ENCODE assay signal across 8 cellular contexts in genomic region chr7:66629222-66629658, GRCh38. TPM values are rescaled to one million over a fixed set of nuclear protein-coding genes. Genes with fewer than 3 reads are reported as not detected.
DNase-seq lines count a peak whose midpoint lies in the region; ATAC-seq and TF ChIP-seq lines count a peak whose summit lies in the region.

No MANE protein-coding gene starts in this region.

- ATAC-seq in GM23338 = peak; percentile 28
- ATAC-seq in activated T-helper 17 cell treated with anti-CD3 and anti-CD28 coated beads, Interleukin-2, amount 50 U/mL, for 72 hours (replicated peaks) = no peak

- H3K4me2 ChIP-seq in GM23338 (peak overlapping the region; percentile 88), skeletal muscle satellite cell (ENCODE audit: low read length) (peak overlapping the region; percentile 88)

- H3K4me1 Mint-ChIP-seq in GM23338 = peaks cover 8% of the 10 kb centered on the region
- peaks cover 42% of the 10 kb centered on the region for H3K4me1 Mint-ChIP-seq in activated T-helper 17 cell treated with anti-CD3 and anti-CD28 coated beads, Interleukin-2, amount 50 U/mL, for 72 hours

- H3K27me3 Mint-ChIP-seq in GM23338 (ENCODE audit: insufficient read depth, low read depth, poor library complexity) = peaks cover 11% of the 10 kb centered on the region
- H3K27me3 Mint-ChIP-seq in activated T-helper 17 cell treated with anti-CD3 and anti-CD28 coated beads, Interleukin-2, amount 50 U/mL, for 72 hours = no peaks in the 10 kb centered on the region

- H3K27ac Mint-ChIP-seq in GM23338 = no peak overlapping the region
- H3K27ac Mint-ChIP-seq in activated T-helper 17 cell treated with anti-CD3 and anti-CD28 coated beads, Interleukin-2, amount 50 U/mL, for 72 hours = peak overlapping the region; percentile 66

- H2AFZ ChIP-seq in GM23338 = no peak overlapping the region

- H3K27me3 ChIP-seq in GM23338 (ENCODE audit: insufficient read depth) (no peaks in the 10 kb centered on the region), left ventricle myocardium inferior (ENCODE audit: low read depth) (no peaks in the 10 kb centered on the region), skeletal muscle satellite cell (ENCODE audit: control insufficient read depth, insufficient read depth, low read length) (no peaks in the 10 kb centered on the region)

- H3K36me3 Mint-ChIP-seq in GM23338 (ENCODE audit: low read depth) = peaks cover 18% of the 10 kb centered on the region; the same call in 2 of the 3 replicates
- peaks cover 13% of the 10 kb centered on the region for H3K36me3 Mint-ChIP-seq in activated T-helper 17 cell treated with anti-CD3 and anti-CD28 coated beads, Interleukin-2, amount 50 U/mL, for 72 hours (ENCODE audit: low read depth)

- H3K36me3 ChIP-seq in GM23338 (ENCODE audit: insufficient read depth) (no peaks in the 10 kb centered on the region), left ventricle myocardium inferior (peaks cover 15% of the 10 kb centered on the region), skeletal muscle satellite cell (ENCODE audit: insufficient read depth, low read length) (peaks cover 8% of the 10 kb centered on the region)

- H3K4me3 ChIP-seq in AG04449 (ENCODE audit: low read depth, low read length) (peak overlapping the region; percentile 72), GM23338 (peak overlapping the region; percentile 80), left ventricle myocardium inferior (peak overlapping the region; percentile 82), skeletal muscle satellite cell (ENCODE audit: low read length) (peak overlapping the region; percentile 80)

- no peaks in the 10 kb centered on the region; the same call in 2 of the 3 replicates for H3K9me3 Mint-ChIP-seq in GM23338
- no peaks in the 10 kb centered on the region for H3K9me3 Mint-ChIP-seq in activated T-helper 17 cell treated with anti-CD3 and anti-CD28 coated beads, Interleukin-2, amount 50 U/mL, for 72 hours

- peaks cover 2% of the 10 kb centered on the region; the same call in 1 of the 2 replicates for H4K20me1 ChIP-seq in GM23338 (replicated peaks; ENCODE audit: insufficient read depth)

- intact Hi-C loops in left ventricle myocardium inferior (cut with micrococcal nuclease) = no loop called here

- 0 out of 2 replicates have a peak, but pooled peaks cover 11% of the 10 kb centered on the region for H3F3A ChIP-seq in GM23338 (replicated peaks; ENCODE audit: low read depth)

- peaks cover 26% of the 10 kb centered on the region for H3K79me2 ChIP-seq in GM23338 (replicated peaks; ENCODE audit: insufficient read depth)

- peak overlapping the region; percentile 66 for H3K9ac ChIP-seq in skeletal muscle satellite cell (ENCODE audit: low read depth, low read length)

- POLR2A ChIA-PET in AG04449 (lab: Yijun Ruan, JAX) = interaction anchor here (0.5 to 2.2 kb wide), 3 partner anchors 8 to 831 kb away, joined by 3 to 7 read pairs (median 3); no protein-coding TSS in a partner anchor

- H3K27ac ChIP-seq in GM23338 (ENCODE audit: low read depth) = peak overlapping the region; percentile 84; the same call in 1 of the 2 replicates
- peak overlapping the region; percentile 99 for H3K27ac ChIP-seq in left ventricle myocardium inferior (replicated peaks)

- peaks cover 11% of the 10 kb centered on the region for H3K4me1 ChIP-seq in GM23338 (ENCODE audit: insufficient read depth)
- peaks cover 27% of the 10 kb centered on the region for H3K4me1 ChIP-seq in left ventricle myocardium inferior
- H3K4me1 ChIP-seq in skeletal muscle satellite cell (ENCODE audit: control insufficient read depth, insufficient read depth, low read length) = peaks cover 21% of the 10 kb centered on the region

- peak overlapping the region; percentile 89 for H3K4me3 Mint-ChIP-seq in GM23338
- peak overlapping the region; percentile 72 for H3K4me3 Mint-ChIP-seq in activated T-helper 17 cell treated with anti-CD3 and anti-CD28 coated beads, Interleukin-2, amount 50 U/mL, for 72 hours

- no peaks in the 10 kb centered on the region for H3K9me2 ChIP-seq in GM23338 (ENCODE audit: insufficient read depth)

- TF ChIP-seq CTCF in AG04449 (IDR thresholded peaks at IDR 0.05; ENCODE audit: insufficient read depth, low read length, missing control alignments) (no peak), GM23338 (conservative IDR thresholded peaks at IDR 0.05; ENCODE audit: low read depth in 2 of 2) (no peak), left ventricle myocardium inferior (IDR thresholded peaks at IDR 0.05; ENCODE audit: borderline replicate concordance) (no peak)

- no peak for DNase-seq in AG04449 (ENCODE audit: low read depth, low spot score)
- DNase-seq in GM23338 (ENCODE audit: low spot score) = peak; percentile 60
- DNase-seq in left ventricle myocardium inferior = no peak
- no peak for DNase-seq in amniotic stem cell (lab: John Stamatoyannopoulos, UW)
- no peak for DNase-seq in stimulated activated naive CD4-positive, alpha-beta T cell treated with Interleukin-2 at 50 U/mL for 16 hours (lab: John Stamatoyannopoulos, UW)
- no peak for DNase-seq in SK-N-DZ (ENCODE audit: low spot score)

- H3K9me3 ChIP-seq in left ventricle myocardium inferior (replicated peaks) (no peaks in the 10 kb centered on the region), skeletal muscle satellite cell (replicated peaks; ENCODE audit: low read length) (no peaks in the 10 kb centered on the region)

- CTCF ChIA-PET in AG04449 (lab: Yijun Ruan, JAX) = no interaction called here

TF ChIP-seq in GM23338, 12 proteins besides CTCF, POLR2A, EP300 and RAD21:
- TF ChIP-seq NANOG (IDR thresholded peaks at IDR 0.05; ENCODE audit: borderline replicate concordance) = no peak
- TF ChIP-seq, protein P1, sequence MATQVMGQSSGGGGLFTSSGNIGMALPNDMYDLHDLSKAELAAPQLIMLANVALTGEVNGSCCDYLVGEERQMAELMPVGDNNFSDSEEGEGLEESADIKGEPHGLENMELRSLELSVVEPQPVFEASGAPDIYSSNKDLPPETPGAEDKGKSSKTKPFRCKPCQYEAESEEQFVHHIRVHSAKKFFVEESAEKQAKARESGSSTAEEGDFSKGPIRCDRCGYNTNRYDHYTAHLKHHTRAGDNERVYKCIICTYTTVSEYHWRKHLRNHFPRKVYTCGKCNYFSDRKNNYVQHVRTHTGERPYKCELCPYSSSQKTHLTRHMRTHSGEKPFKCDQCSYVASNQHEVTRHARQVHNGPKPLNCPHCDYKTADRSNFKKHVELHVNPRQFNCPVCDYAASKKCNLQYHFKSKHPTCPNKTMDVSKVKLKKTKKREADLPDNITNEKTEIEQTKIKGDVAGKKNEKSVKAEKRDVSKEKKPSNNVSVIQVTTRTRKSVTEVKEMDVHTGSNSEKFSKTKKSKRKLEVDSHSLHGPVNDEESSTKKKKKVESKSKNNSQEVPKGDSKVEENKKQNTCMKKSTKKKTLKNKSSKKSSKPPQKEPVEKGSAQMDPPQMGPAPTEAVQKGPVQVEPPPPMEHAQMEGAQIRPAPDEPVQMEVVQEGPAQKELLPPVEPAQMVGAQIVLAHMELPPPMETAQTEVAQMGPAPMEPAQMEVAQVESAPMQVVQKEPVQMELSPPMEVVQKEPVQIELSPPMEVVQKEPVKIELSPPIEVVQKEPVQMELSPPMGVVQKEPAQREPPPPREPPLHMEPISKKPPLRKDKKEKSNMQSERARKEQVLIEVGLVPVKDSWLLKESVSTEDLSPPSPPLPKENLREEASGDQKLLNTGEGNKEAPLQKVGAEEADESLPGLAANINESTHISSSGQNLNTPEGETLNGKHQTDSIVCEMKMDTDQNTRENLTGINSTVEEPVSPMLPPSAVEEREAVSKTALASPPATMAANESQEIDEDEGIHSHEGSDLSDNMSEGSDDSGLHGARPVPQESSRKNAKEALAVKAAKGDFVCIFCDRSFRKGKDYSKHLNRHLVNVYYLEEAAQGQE (IDR thresholded peaks at IDR 0.05; ENCODE audit: unreplicated experiment) = no peak
- TF ChIP-seq CREB1 (CRISPR knock-in tag; IDR thresholded peaks at IDR 0.05; ENCODE audit: low read depth) = no peak
- TF ChIP-seq JUNB (IDR thresholded peaks at IDR 0.05; ENCODE audit: unreplicated experiment) = no peak

RNA-seq across cellular contexts. Expression of gene KCTD7, which starts 0.6 kb away (rescaled TPM):
- 19.8 and 21.0 TPM in 2 replicates for total RNA-seq in GM23338 (2014; rRNA removed; shearing (Covaris generic))
- 3.7 and 3.8 TPM in 2 replicates for polyA plus RNA-seq in GM23338 (2016; fragmentation: Nextera tagmentation; extraction: Ambion mirVana)
- 10 to 100 TPM; 14.7 to 15.5 TPM for total RNA-seq in activated T-helper 17 cell treated with anti-CD3 and anti-CD28 coated beads, Interleukin-2, amount 50 U/mL, for 72 hours
- total RNA-seq in left ventricle myocardium inferior = 10.8 TPM
- 5.1 and 7.6 TPM in 2 replicates for total RNA-seq in skeletal muscle satellite cell (2012; rRNA removed)
- polyA plus RNA-seq in SK-N-DZ (2014; cell fraction: cytosol; rRNA removed) = 18.1 and 18.7 TPM in 2 replicates
- 22.0 and 39.6 TPM in 2 replicates for polyA plus RNA-seq in SK-N-DZ (2014; cell fraction: nucleus; rRNA removed)
